Comparison of ENCODE assay signal across 1 cellular context in the genomic region with DNA sequence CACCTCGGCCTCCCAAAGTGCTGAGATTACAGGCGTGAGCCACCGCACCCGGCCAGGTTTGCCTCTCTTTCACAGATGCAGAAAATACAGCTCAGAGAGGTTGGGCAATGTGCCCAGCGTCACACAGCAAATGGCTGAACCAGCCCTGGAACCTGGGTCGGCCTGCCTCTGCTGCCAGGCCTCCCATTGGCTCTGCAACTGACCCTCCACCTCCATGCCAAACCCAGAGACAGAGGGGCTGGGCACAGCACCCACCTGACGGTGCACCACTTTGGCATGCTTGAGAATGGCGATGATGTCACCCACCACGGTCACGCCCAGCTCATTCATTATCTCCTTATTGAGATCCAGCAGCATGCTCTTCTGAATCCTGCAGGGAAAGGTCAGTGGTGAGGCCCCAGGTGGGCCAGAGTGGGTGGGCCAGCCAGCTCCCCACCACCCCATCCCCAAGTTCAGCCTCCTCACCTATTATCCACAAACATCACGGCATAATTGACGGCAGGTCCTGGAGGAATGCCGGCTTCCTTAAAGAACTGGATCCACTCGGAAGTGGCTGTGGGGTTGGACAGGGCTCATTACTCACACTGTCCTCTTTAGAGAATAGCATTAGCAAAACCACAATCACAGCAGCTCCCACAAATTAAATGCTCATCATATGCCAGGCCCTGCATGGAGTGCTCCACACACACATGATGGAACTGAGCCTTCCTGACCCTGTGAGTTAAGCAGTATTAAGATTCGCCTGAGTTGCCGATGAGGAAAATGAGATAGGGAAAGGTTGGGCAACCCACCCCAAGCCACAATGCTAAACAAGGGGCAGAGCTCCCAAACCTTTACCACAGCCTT.
A peak's percentile ranks its signal among the peaks of the same experiment; 100 is the strongest.
TF ChIP-seq lines count a peak whose summit lies in the region.

No MANE protein-coding gene starts in this region.

TF ChIP-seq in HepG2, 621 proteins besides CTCF, POLR2A, EP300 and RAD21:
- TF ChIP-seq ATF7 (IDR thresholded peaks at IDR 0.05) (peak; percentile 37; the same call in 1 of the 2 replicates), ATF7 (CRISPR knock-in tag; IDR thresholded peaks at IDR 0.05) (no peak), ZNF768 (CRISPR knock-in tag; IDR thresholded peaks at IDR 0.05) (peak; percentile 97), HMGA1 (CRISPR knock-in tag; conservative IDR thresholded peaks at IDR 0.05) (no peak)
